In the genomic region with DNA sequence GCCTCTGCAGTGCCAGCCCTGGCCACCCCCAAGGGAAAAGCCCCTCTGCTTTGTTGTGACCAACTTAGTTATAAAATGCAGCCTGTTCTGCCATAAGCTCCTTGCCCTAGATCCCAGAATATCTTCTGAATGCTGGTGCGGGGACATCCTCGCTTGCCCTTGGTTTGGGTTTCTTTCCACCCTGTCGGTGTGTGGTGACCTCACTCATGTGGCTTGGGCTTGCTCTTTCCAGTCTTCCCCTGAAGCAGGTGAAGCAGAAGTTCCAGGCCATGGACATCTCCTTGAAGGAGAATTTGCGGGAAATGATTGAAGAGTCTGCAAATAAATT, we compare ENCODE assay signal across 32 cellular contexts. TPM values are rescaled to one million over a fixed set of nuclear protein-coding genes. Genes with fewer than 3 reads are reported as not detected.
"Had no signal": no experiment of that assay in that cellular context is flagged by ENCODE, and none has a peak within 500 bp of the region (broad histone marks: within the 10 kb centered on the region; RNA-seq: fewer than 3 reads in every experiment).

No MANE protein-coding gene starts in this region.

- H3K27me3 Mint-ChIP-seq: activated CD4-positive, alpha-beta T cell treated with anti-CD3 and anti-CD28 coated beads for 36 hours; activated CD4-positive, alpha-beta T cell treated with anti-CD3 and anti-CD28 coated beads, Interleukin-2, amount 10 ng/mL, durations not matched to agents 7 days and 5 days; activated naive CD8-positive, alpha-beta T cell treated with anti-CD3 and anti-CD28 coated beads, Interleukin-2, amount 10 ng/mL, durations not matched to agents 7 days and 5 days; activated T-helper 17 cell treated with anti-CD3 and anti-CD28 coated beads, Interleukin-2, amount 50 U/mL, for 72 hours; T-helper 17 cell had no signal

- ATAC-seq: activated CD4-positive, alpha-beta T cell treated with anti-CD3 and anti-CD28 coated beads for 36 hours; activated naive CD4-positive, alpha-beta T cell treated with anti-CD3 and anti-CD28 coated beads, Interleukin-2, amount 50 U/mL, for 72 hours; activated T-cell treated with anti-CD3 and anti-CD28 coated beads, Interleukin-2, amount 50 U/mL, for 4 hours; activated T-helper 17 cell treated with anti-CD3 and anti-CD28 coated beads, Interleukin-2, amount 50 U/mL, for 72 hours; gastroesophageal sphincter; T-helper 17 cell had no signal

- H3K27ac ChIP-seq: ascending aorta, breast epithelium, cardiac muscle cell, colonic mucosa, epithelial cell of prostate, esophagus squamous epithelium, gastroesophageal sphincter had no signal

- DNase-seq: activated CD4-positive, alpha-beta T cell treated with anti-CD3 and anti-CD28 coated beads for 36 hours; activated CD4-positive, alpha-beta T cell treated with anti-CD3 and anti-CD28 coated beads, Interleukin-2, amount 10 ng/mL, durations not matched to agents 7 days and 5 days; activated CD4-positive, alpha-beta T cell treated with anti-CD3 and anti-CD28 coated beads, Interleukin-2, amount 50 U/mL, for 48 hours; activated CD4-positive, CD25-positive, alpha-beta regulatory T cell; activated CD4-positive, CD25-positive, alpha-beta regulatory T cell treated with anti-CD3 and anti-CD28 coated beads, Interleukin-2, amount 50 U/mL, for 72 hours; activated effector memory CD4-positive, alpha-beta T cell treated with Interleukin-2 at 50 U/mL for 16 hours; activated gamma-delta T cell treated with Interleukin-2 at 50 U/mL for 16 hours; activated naive CD4-positive, alpha-beta T cell treated with anti-CD3 and anti-CD28 coated beads for 36 hours; activated naive CD8-positive, alpha-beta T cell treated with anti-CD3 and anti-CD28 coated beads, Interleukin-2, amount 10 ng/mL, durations not matched to agents 7 days and 5 days; activated T-cell treated with anti-CD3 and anti-CD28 coated beads, Interleukin-2, amount 50 U/mL, for 4 hours; central memory CD4-positive, alpha-beta T cell; cerebellar nuclear complex; colonic mucosa; effector CD8-positive, alpha-beta T cell; esophagus squamous epithelium; foreskin melanocyte; T-helper 1 cell; T-helper 17 cell; T1000 had no signal

- H3K27ac Mint-ChIP-seq: activated CD4-positive, alpha-beta T cell treated with anti-CD3 and anti-CD28 coated beads for 36 hours; activated naive CD4-positive, alpha-beta T cell treated with anti-CD3 and anti-CD28 coated beads for 36 hours; activated naive CD8-positive, alpha-beta T cell treated with anti-CD3 and anti-CD28 coated beads, Interleukin-2, amount 10 ng/mL, durations not matched to agents 7 days and 5 days; activated T-helper 17 cell treated with anti-CD3 and anti-CD28 coated beads, Interleukin-2, amount 50 U/mL, for 72 hours; brain; T-helper 17 cell; T-helper 2 cell treated with Interferon-gamma antibody and Interleukin-4, amounts not matched to agents 5 μg/mL and 100 μg/mL, for 36 hours had no signal

- H3K4me3 ChIP-seq: ascending aorta, breast epithelium, cardiac muscle cell, colonic mucosa, esophagus squamous epithelium, gastroesophageal sphincter had no signal

- H3K36me3 ChIP-seq: ascending aorta, breast epithelium, cardiac muscle cell, colonic mucosa, esophagus squamous epithelium, gastroesophageal sphincter had no signal

- H3K36me3 Mint-ChIP-seq: brain had no signal

- H3K4me3 Mint-ChIP-seq: activated CD4-positive, alpha-beta T cell treated with anti-CD3 and anti-CD28 coated beads for 36 hours; activated CD4-positive, alpha-beta T cell treated with anti-CD3 and anti-CD28 coated beads, Interleukin-2, amount 10 ng/mL, durations not matched to agents 7 days and 5 days; activated naive CD4-positive, alpha-beta T cell treated with anti-CD3 and anti-CD28 coated beads for 36 hours; activated naive CD8-positive, alpha-beta T cell treated with anti-CD3 and anti-CD28 coated beads, Interleukin-2, amount 10 ng/mL, durations not matched to agents 7 days and 5 days; activated T-cell treated with anti-CD3 and anti-CD28 coated beads, Interleukin-2, amount 50 U/mL, for 4 hours; activated T-helper 17 cell treated with anti-CD3 and anti-CD28 coated beads, Interleukin-2, amount 50 U/mL, for 72 hours; brain; T-helper 17 cell; T-helper 2 cell treated with Interferon-gamma antibody and Interleukin-4, amounts not matched to agents 5 μg/mL and 100 μg/mL, for 36 hours had no signal

- H3K4me1 Mint-ChIP-seq: brain had no signal

- H3K9me3 ChIP-seq: ascending aorta, breast epithelium, colonic mucosa, esophagus squamous epithelium, gastroesophageal sphincter had no signal

- H3K9me3 Mint-ChIP-seq: activated CD4-positive, alpha-beta T cell treated with anti-CD3 and anti-CD28 coated beads, Interleukin-2, amount 10 ng/mL, durations not matched to agents 7 days and 5 days; activated naive CD8-positive, alpha-beta T cell treated with anti-CD3 and anti-CD28 coated beads, Interleukin-2, amount 10 ng/mL, durations not matched to agents 7 days and 5 days; activated T-cell treated with anti-CD3 and anti-CD28 coated beads, Interleukin-2, amount 50 U/mL, for 4 hours; activated T-helper 17 cell treated with anti-CD3 and anti-CD28 coated beads, Interleukin-2, amount 50 U/mL, for 72 hours; brain; T-helper 2 cell treated with Interferon-gamma antibody and Interleukin-4, amounts not matched to agents 5 μg/mL and 100 μg/mL, for 36 hours had no signal

- H3K4me1 ChIP-seq: ascending aorta, breast epithelium, colonic mucosa, esophagus squamous epithelium, gastroesophageal sphincter had no signal

- H3K27me3 ChIP-seq: ascending aorta, breast epithelium, cardiac muscle cell, colonic mucosa, esophagus squamous epithelium, gastroesophageal sphincter had no signal

- FAIRE-seq: endometrium, endothelial cell of umbilical vein had no signal

RNA-seq across cellular contexts. Expression of a gene that starts 16.7 kb away (rescaled TPM):
- total RNA-seq: activated CD4-positive, alpha-beta T cell treated with anti-CD3 and anti-CD28 coated beads for 36 hours; activated naive CD4-positive, alpha-beta T cell treated with anti-CD3 and anti-CD28 coated beads, Interleukin-2, amount 50 U/mL, for 72 hours; activated naive CD8-positive, alpha-beta T cell treated with anti-CD3 and anti-CD28 coated beads, Interleukin-2, amount 10 ng/mL, durations not matched to agents 7 days and 5 days; fibroblast of villous mesenchyme had no signal
- polyA plus RNA-seq: fibroblast of lung had no signal

RNA-seq across cellular contexts. Expression of a gene that starts 27.8 kb away (rescaled TPM):
- total RNA-seq: ascending aorta had no signal
